ENCODE assay signal across 1 cellular context in the genomic region with DNA sequence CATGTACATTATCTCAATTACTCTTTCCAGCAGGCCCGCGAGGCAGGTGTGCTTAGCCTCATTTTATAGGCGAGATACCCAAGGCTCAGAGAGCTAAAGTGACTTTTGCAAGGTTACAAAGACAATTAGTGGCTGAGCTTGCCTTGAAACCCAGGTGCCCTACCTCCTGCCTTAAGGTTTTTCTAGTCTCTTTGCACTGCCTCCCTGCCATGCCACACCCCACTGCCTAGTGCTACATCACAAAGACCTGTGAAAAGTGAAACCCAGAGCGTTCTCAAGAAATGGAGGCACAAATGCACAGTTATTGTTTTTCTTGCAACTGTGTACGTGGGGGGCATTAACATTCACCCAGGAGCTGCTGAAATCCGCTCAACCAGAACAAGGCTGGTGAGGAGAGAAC.
TF ChIP-seq lines count a peak whose summit lies in the region.

No MANE protein-coding gene starts in this region.

TF ChIP-seq in GM23338, 12 proteins besides CTCF, POLR2A, EP300 and RAD21 (continued from another document):
- TF ChIP-seq, protein P1, sequence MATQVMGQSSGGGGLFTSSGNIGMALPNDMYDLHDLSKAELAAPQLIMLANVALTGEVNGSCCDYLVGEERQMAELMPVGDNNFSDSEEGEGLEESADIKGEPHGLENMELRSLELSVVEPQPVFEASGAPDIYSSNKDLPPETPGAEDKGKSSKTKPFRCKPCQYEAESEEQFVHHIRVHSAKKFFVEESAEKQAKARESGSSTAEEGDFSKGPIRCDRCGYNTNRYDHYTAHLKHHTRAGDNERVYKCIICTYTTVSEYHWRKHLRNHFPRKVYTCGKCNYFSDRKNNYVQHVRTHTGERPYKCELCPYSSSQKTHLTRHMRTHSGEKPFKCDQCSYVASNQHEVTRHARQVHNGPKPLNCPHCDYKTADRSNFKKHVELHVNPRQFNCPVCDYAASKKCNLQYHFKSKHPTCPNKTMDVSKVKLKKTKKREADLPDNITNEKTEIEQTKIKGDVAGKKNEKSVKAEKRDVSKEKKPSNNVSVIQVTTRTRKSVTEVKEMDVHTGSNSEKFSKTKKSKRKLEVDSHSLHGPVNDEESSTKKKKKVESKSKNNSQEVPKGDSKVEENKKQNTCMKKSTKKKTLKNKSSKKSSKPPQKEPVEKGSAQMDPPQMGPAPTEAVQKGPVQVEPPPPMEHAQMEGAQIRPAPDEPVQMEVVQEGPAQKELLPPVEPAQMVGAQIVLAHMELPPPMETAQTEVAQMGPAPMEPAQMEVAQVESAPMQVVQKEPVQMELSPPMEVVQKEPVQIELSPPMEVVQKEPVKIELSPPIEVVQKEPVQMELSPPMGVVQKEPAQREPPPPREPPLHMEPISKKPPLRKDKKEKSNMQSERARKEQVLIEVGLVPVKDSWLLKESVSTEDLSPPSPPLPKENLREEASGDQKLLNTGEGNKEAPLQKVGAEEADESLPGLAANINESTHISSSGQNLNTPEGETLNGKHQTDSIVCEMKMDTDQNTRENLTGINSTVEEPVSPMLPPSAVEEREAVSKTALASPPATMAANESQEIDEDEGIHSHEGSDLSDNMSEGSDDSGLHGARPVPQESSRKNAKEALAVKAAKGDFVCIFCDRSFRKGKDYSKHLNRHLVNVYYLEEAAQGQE (IDR thresholded peaks at IDR 0.05; ENCODE audit: unreplicated experiment): no peak
- TF ChIP-seq STAT1 (IDR thresholded peaks at IDR 0.05; ENCODE audit: unreplicated experiment): no peak
- TF ChIP-seq ZNF331 (CRISPR knock-in tag; IDR thresholded peaks at IDR 0.05; ENCODE audit: low read depth): no peak
